8 cellular contexts compared by ENCODE assay signal in genomic region chr12:131929530-131930456, GRCh38. TPM values are rescaled to one million over a fixed set of nuclear protein-coding genes. Genes with fewer than 3 reads are reported as not detected.
DNase-seq lines count a peak whose midpoint lies in the region; ATAC-seq, FAIRE-seq and TF ChIP-seq lines count a peak whose summit lies in the region.

No MANE protein-coding gene starts in this region.

- ATAC-seq in GM19035 (IDR thresholded peaks at IDR 0.05; ENCODE audit: unreplicated experiment) (peak; percentile 20), heart left ventricle (peak in 3 of 4 donors; percentile 3 to 10 (median 4))

- H3K4me3 Mint-ChIP-seq in activated T-helper 2 cell treated with anti-CD3 and anti-CD28 coated beads, Interferon-gamma antibody, Interleukin-2, Interleukin-4, amounts not matched to agents 10 μg/mL and 5 μg/mL and 100 μg/mL, durations not matched to agents 14 hours and 24 hours and 36 hours (ENCODE audit: low read depth) = peak overlapping the region; percentile 98

- H3K9me3 ChIP-seq in MM.1S (replicated peaks; ENCODE audit: insufficient read depth, low read length) (no peaks in the 10 kb centered on the region), heart left ventricle (no peaks in the 10 kb centered on the region)

- no peak overlapping the region for H2AFZ ChIP-seq in MM.1S (ENCODE audit: low read length)

- peak overlapping the region; percentile 18; the same call in 1 of the 2 replicates for H3K27ac ChIP-seq in MM.1S (ENCODE audit: low read length)
- H3K27ac ChIP-seq in heart left ventricle = peak overlapping the region in 7 of 12 donors; percentile 18 to 94 (median 91)
- peak overlapping the region; percentile 58 for H3K27ac ChIP-seq in rectal smooth muscle tissue (ENCODE audit: low read depth, low read length)

- intact Hi-C loops in activated T-helper 2 cell treated with anti-CD3 and anti-CD28 coated beads, Interferon-gamma antibody, Interleukin-2, Interleukin-4, amounts not matched to agents 10 μg/mL and 5 μg/mL and 100 μg/mL, durations not matched to agents 14 hours and 24 hours and 36 hours (cut with micrococcal nuclease) = loop anchor here (1.0 kb wide), 3 partner anchors 20 to 155 kb away; partner anchors contain the start of genes EP400 and ULK1
- intact Hi-C loops in heart left ventricle (cut with DNase I) = loop anchor here in 7 of 10 donors (1.0 to 5.0 kb wide), 5 partner anchors 19 to 37 kb away; partner anchors contain the start of genes ULK1 (in 4 of the 7) and EP400 (in 2 of the 7)

- TF ChIP-seq CTCF in AG04449 (IDR thresholded peaks at IDR 0.05; ENCODE audit: insufficient read depth, low read length, missing control alignments) (no peak), MM.1S (IDR thresholded peaks at IDR 0.05; ENCODE audit: low read length) (no peak), heart left ventricle (IDR thresholded peaks at IDR 0.05) (no peak)

- H3K9me3 Mint-ChIP-seq in activated T-helper 2 cell treated with anti-CD3 and anti-CD28 coated beads, Interferon-gamma antibody, Interleukin-2, Interleukin-4, amounts not matched to agents 10 μg/mL and 5 μg/mL and 100 μg/mL, durations not matched to agents 14 hours and 24 hours and 36 hours = no peaks in the 10 kb centered on the region

- H3K4me2 ChIP-seq in MM.1S (ENCODE audit: low read depth, low read length) = peak overlapping the region; percentile 66

- peaks cover 16% of the 10 kb centered on the region for H3K79me2 ChIP-seq in MM.1S (ENCODE audit: low read length)

- no peaks in the 10 kb centered on the region for H3K4me1 ChIP-seq in MM.1S (ENCODE audit: low read length)
- peaks cover 0 to 27% (median 10%) of the 10 kb centered on the region in 12 donors for H3K4me1 ChIP-seq in heart left ventricle
- no peaks in the 10 kb centered on the region for H3K4me1 ChIP-seq in rectal smooth muscle tissue (ENCODE audit: control insufficient read depth, insufficient read depth, low read length)

- no peaks in the 10 kb centered on the region for H4K20me1 ChIP-seq in MM.1S (ENCODE audit: insufficient read depth, low read length)

- no peaks in the 10 kb centered on the region for H3K27me3 ChIP-seq in MM.1S (replicated peaks; ENCODE audit: insufficient read depth, low read length)
- no peaks in the 10 kb centered on the region for H3K27me3 ChIP-seq in heart left ventricle
- H3K27me3 ChIP-seq in rectal smooth muscle tissue (ENCODE audit: control insufficient read depth, insufficient read depth, low read length) = no peaks in the 10 kb centered on the region

- H3K36me3 ChIP-seq in MM.1S (replicated peaks; ENCODE audit: insufficient read depth, low read length) (no peaks in the 10 kb centered on the region), heart left ventricle (peaks cover 0 to 41% (median 32%) of the 10 kb centered on the region in 9 donors), rectal smooth muscle tissue (ENCODE audit: control insufficient read depth, insufficient read depth, low read length) (peaks cover 12% of the 10 kb centered on the region)

- H3K9ac ChIP-seq in MM.1S (ENCODE audit: low read length) (peak overlapping the region; percentile 79), rectal smooth muscle tissue (ENCODE audit: low read length) (peak overlapping the region; percentile 62)

- H3K27me3 Mint-ChIP-seq in activated T-helper 2 cell treated with anti-CD3 and anti-CD28 coated beads, Interferon-gamma antibody, Interleukin-2, Interleukin-4, amounts not matched to agents 10 μg/mL and 5 μg/mL and 100 μg/mL, durations not matched to agents 14 hours and 24 hours and 36 hours (ENCODE audit: low read depth) = no peaks in the 10 kb centered on the region

- H3K4me1 Mint-ChIP-seq in activated T-helper 2 cell treated with anti-CD3 and anti-CD28 coated beads, Interferon-gamma antibody, Interleukin-2, Interleukin-4, amounts not matched to agents 10 μg/mL and 5 μg/mL and 100 μg/mL, durations not matched to agents 14 hours and 24 hours and 36 hours (ENCODE audit: low read depth) = peaks cover 14% of the 10 kb centered on the region

- WGBS in heart left ventricle, 4 donors = 1 to 2% (median 2%) methylated on average over 17 to 91 of the region's 91 CpGs

- CTCF ChIA-PET in AG04449 (lab: Yijun Ruan, JAX) = interaction anchor here (1.0 to 1.1 kb wide), 2 partner anchors 17 to 92 kb away, joined by 3 read pairs; no protein-coding TSS in a partner anchor

- peaks cover 38% of the 10 kb centered on the region for H3K36me3 Mint-ChIP-seq in activated T-helper 2 cell treated with anti-CD3 and anti-CD28 coated beads, Interferon-gamma antibody, Interleukin-2, Interleukin-4, amounts not matched to agents 10 μg/mL and 5 μg/mL and 100 μg/mL, durations not matched to agents 14 hours and 24 hours and 36 hours (ENCODE audit: low read depth)

- DNase-seq in AG04449 (ENCODE audit: low read depth, low spot score) = no peak
- DNase-seq in MM.1S = no peak
- peak; percentile 38 for DNase-seq in activated T-helper 2 cell treated with anti-CD3 and anti-CD28 coated beads, Interferon-gamma antibody, Interleukin-2, Interleukin-4, amounts not matched to agents 10 μg/mL and 5 μg/mL and 100 μg/mL, durations not matched to agents 14 hours and 24 hours and 36 hours (ENCODE audit: low spot score)
- peak in 2 of 5 donors; percentile 20 to 34 for DNase-seq in heart left ventricle
- DNase-seq in H54 (ENCODE audit: insufficient read length, low spot score) = no peak
- DNase-seq in DMS153 (lab: John Stamatoyannopoulos, UW) = no peak

- H3K27ac Mint-ChIP-seq in activated T-helper 2 cell treated with anti-CD3 and anti-CD28 coated beads, Interferon-gamma antibody, Interleukin-2, Interleukin-4, amounts not matched to agents 10 μg/mL and 5 μg/mL and 100 μg/mL, durations not matched to agents 14 hours and 24 hours and 36 hours = peak overlapping the region; percentile 92

- 0 out of 2 replicates have a peak, but pooled peaks cover 1% of the 10 kb centered on the region for H3F3A ChIP-seq in MM.1S (ENCODE audit: insufficient read depth, low read length)

- no peaks in the 10 kb centered on the region for H3K9me2 ChIP-seq in MM.1S (replicated peaks; ENCODE audit: insufficient read depth, low read length)

- H3K4me3 ChIP-seq in AG04449 (ENCODE audit: low read depth, low read length) (peak overlapping the region; percentile 89), MM.1S (ENCODE audit: low read length) (peak overlapping the region; percentile 76), heart left ventricle (peak overlapping the region; percentile 62 to 94 (median 82)), rectal smooth muscle tissue (ENCODE audit: low read length) (peak overlapping the region; percentile 86)

- TF ChIP-seq POLR2A in heart left ventricle (IDR thresholded peaks at IDR 0.05) (no peak), H54 (IDR thresholded peaks at IDR 0.05; ENCODE audit: low read depth, low read length) (no peak)

- no peak for FAIRE-seq in H54 (lab: Jason Lieb, UNC)

- POLR2A ChIA-PET in AG04449 (lab: Yijun Ruan, JAX) = interaction anchor here (0.9 to 1.1 kb wide), 2 partner anchors 20 to 33 kb away, joined by 3 read pairs; partner anchors contain the start of gene EP400

RNA-seq across cellular contexts. Expression of gene PUS1, which starts 0.7 kb away (rescaled TPM):
- 71.2 and 79.2 TPM in 2 replicates for total RNA-seq in activated T-helper 2 cell treated with anti-CD3 and anti-CD28 coated beads, Interferon-gamma antibody, Interleukin-2, Interleukin-4, amounts not matched to agents 10 μg/mL and 5 μg/mL and 100 μg/mL, durations not matched to agents 14 hours and 24 hours and 36 hours
- 10 to 100 TPM in 2 of 9 donors, 1 to 10 TPM in 7; 6.1 to 10.7 (median 8.1) TPM for total RNA-seq in heart left ventricle
- polyA plus RNA-seq in heart left ventricle = 10 to 100 TPM in 1 of 2 donors, 1 to 10 TPM in 1; 8.8 to 13.5 TPM

RNA-seq across cellular contexts. Expression of gene EP400, which starts 19.9 kb away (rescaled TPM):
- 57.7 and 58.0 TPM in 2 replicates for total RNA-seq in activated T-helper 2 cell treated with anti-CD3 and anti-CD28 coated beads, Interferon-gamma antibody, Interleukin-2, Interleukin-4, amounts not matched to agents 10 μg/mL and 5 μg/mL and 100 μg/mL, durations not matched to agents 14 hours and 24 hours and 36 hours
- total RNA-seq in heart left ventricle = 10 to 100 TPM; 10.3 to 27.8 (median 18.3) TPM
- 10 to 100 TPM in 1 of 2 donors, 1 to 10 TPM in 1; 9.8 to 10.5 TPM for polyA plus RNA-seq in heart left ventricle

RNA-seq across cellular contexts. Expression of gene ULK1, which starts 35.4 kb away (rescaled TPM):
- 28.0 and 30.2 TPM in 2 replicates for total RNA-seq in activated T-helper 2 cell treated with anti-CD3 and anti-CD28 coated beads, Interferon-gamma antibody, Interleukin-2, Interleukin-4, amounts not matched to agents 10 μg/mL and 5 μg/mL and 100 μg/mL, durations not matched to agents 14 hours and 24 hours and 36 hours
- total RNA-seq in heart left ventricle = 10 to 100 TPM; 21.9 to 56.0 (median 42.4) TPM
- 10 to 100 TPM; 23.0 to 24.7 TPM for polyA plus RNA-seq in heart left ventricle

Comparison
In these comparisons a context has a peak if more than half of its experiments do, and no peak if none do; other contexts are left out.
1. H3K27ac ChIP-seq: peak in every context shown above with its lines; median percentile 91 in heart left ventricle; 58 in rectal smooth muscle tissue; 18 in MM.1S.